Comparison of ENCODE assay signal across 8 cellular contexts in the genomic region with DNA sequence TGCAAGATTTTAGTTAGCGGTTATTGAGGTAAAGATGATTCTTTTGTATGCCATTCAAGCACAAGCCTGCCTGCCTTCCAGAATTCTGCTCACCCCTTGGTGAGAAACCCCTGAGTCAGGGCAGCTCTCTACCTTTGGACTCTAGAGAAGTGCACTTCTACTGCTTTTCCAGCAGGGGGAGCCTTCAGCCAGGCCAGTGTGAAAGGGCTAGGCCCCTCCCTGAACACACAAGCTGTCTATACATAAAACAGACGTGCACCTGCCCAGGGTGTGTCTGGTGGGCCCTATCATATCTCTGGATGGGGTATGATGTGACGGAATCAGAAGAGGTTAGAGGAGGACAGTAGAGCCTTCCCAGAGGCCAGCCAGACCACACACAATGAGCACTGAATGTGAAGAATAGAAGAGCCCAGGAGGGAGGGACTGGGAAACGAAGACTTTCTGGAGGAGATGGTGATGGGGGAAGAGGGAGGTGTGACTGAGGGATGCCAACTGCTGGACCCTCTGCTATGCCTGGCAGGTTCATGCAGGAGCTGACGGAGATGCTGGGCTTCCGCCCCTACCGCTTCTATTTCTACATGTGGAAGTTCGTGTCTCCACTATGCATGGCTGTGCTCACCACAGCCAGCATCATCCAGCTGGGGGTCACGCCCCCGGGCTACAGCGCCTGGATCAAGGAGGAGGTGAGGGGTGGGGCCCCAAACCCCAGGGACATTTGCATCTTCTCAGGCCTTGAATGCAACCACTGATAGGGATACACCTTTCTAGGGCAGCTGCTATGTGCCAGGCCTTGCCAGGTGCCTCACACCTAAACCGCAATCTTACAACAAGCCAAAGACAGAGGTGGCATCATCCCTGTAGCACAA. TPM values are rescaled to one million over a fixed set of nuclear protein-coding genes. Genes with fewer than 3 reads are reported as not detected.
DNase-seq lines count a peak whose midpoint lies in the region; ATAC-seq and TF ChIP-seq lines count a peak whose summit lies in the region.

No MANE protein-coding gene starts in this region.

- WGBS in tibial nerve, 2 donors = 54 to 60% methylated on average over 11 to 12 of the region's 12 CpGs

- DNase-seq in GM03348 (ENCODE audit: low spot score) (peak; percentile 90), NCI-H2227 (lab: John Stamatoyannopoulos, UW; ENCODE audit: unreplicated experiment) (peak; percentile 68), dorsolateral prefrontal cortex (no peak), midbrain (lab: John Stamatoyannopoulos, UW) (peak; percentile 3), tibial nerve (ENCODE audit: low spot score in 2 of 2) (no peak)
- DNase-seq in activated CD4-positive, CD25-positive, alpha-beta regulatory T cell treated with anti-CD3 and anti-CD28 coated beads, Interleukin-2, amount 50 U/mL, for 16 hours (ENCODE audit: low read depth, low spot score) = peak; percentile 23

- H3K27me3 ChIP-seq in dorsolateral prefrontal cortex (no peaks in the 10 kb centered on the region), tibial nerve (no peaks in the 10 kb centered on the region)

- no peak for TF ChIP-seq EP300 in tibial nerve (IDR thresholded peaks at IDR 0.05)

- H3K4me1 ChIP-seq in tibial nerve = no peaks in the 10 kb centered on the region

- TF ChIP-seq CTCF in dorsolateral prefrontal cortex (IDR thresholded peaks at IDR 0.05 in 54 of 56, conservative IDR thresholded peaks at IDR 0.05 in 2 of 56; ENCODE audit: low read depth in 1 of 56, partially characterized antibody in 56 of 56) = peak; percentile 50 to 94 (median 87)
- peak; percentile 70 to 91 (median 81) for TF ChIP-seq CTCF in tibial nerve (IDR thresholded peaks at IDR 0.05)

- intact Hi-C loops in dorsolateral prefrontal cortex (cut with DNase I) = no loop called here

- H3K4me3 ChIP-seq in dorsolateral prefrontal cortex (no peak overlapping the region), tibial nerve (no peak overlapping the region)

- H3K27ac ChIP-seq in dorsolateral prefrontal cortex (peak overlapping the region in 7 of 59 donors; percentile 9 to 40 (median 28)), tibial nerve (no peak overlapping the region)

- TF ChIP-seq POLR2A in tibial nerve (IDR thresholded peaks at IDR 0.05) = no peak

- H3K9me3 ChIP-seq in tibial nerve = no peaks in the 10 kb centered on the region

- no peaks in the 10 kb centered on the region for H3K36me3 ChIP-seq in tibial nerve

- ATAC-seq in HG02678 (IDR thresholded peaks at IDR 0.05; ENCODE audit: unreplicated experiment) (peak; percentile 63), HG02870 (IDR thresholded peaks at IDR 0.05; ENCODE audit: unreplicated experiment) (no peak)

RNA-seq across cellular contexts. Expression of a gene that starts 13.0 kb away (rescaled TPM):
- 10 to 100 TPM; 16.2 to 73.4 (median 46.6) TPM for total RNA-seq in dorsolateral prefrontal cortex
- total RNA-seq in tibial nerve = 1 to 10 TPM; 2.9 to 9.0 (median 6.1) TPM

RNA-seq across cellular contexts. Expression of a gene that starts 46.9 kb away (rescaled TPM):
- total RNA-seq in dorsolateral prefrontal cortex (100 to 1,000 TPM in 89 of 120 experiments, 10 to 100 TPM in 31; 37.5 to 182 (median 122) TPM), tibial nerve (under 1 TPM in 2 of 4 donors, not detected in 2; under 0.01 to 0.22 TPM)

Comparison
In these comparisons a context has a peak if more than half of its experiments do, and no peak if none do; other contexts are left out.
1. DNase-seq: peak in GM03348 (single experiment), NCI-H2227 (single experiment), activated CD4-positive, CD25-positive, alpha-beta regulatory T cell treated with anti-CD3 and anti-CD28 coated beads, Interleukin-2, amount 50 U/mL, for 16 hours (single experiment) and midbrain (single experiment); none in dorsolateral prefrontal cortex (0 of 10) and tibial nerve (0 of 2).
2. RNA of a gene that starts 46.9 kb away (total RNA-seq): 37.5 to 182 TPM in dorsolateral prefrontal cortex; under 0.01 to 0.22 TPM in tibial nerve; every median in the first group is over 10 times any median in the second.